Comparison of ENCODE assay signal across 29 cellular contexts in the genomic region with DNA sequence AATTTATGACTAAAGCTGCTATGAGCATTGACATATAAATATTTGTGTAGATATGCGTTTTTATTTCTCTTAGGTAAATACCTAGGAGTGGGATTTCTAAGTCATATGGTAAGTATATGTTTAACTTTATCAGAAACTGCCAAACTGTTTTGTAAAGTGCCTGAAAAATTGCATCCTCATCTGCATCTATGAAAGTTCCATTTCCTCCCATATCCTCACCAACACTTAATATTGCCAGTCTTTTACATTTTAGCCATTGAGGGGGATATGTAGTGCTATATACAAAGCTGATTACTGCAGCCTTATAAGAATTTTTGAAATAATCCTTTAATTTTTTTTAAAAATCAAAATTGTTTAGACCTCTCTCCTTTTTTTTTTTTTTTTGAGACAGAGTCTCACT.
"Had no signal": no experiment of that assay in that cellular context is flagged by ENCODE, and none has a peak within 500 bp of the region (broad histone marks: within the 10 kb centered on the region; RNA-seq: fewer than 3 reads in every experiment).

No MANE protein-coding gene starts in this region.

- H3K4me3 ChIP-seq: neural progenitor cell, ovary, psoas muscle, skin epidermis, smooth muscle cell, spleen, suprapubic skin, testis, tibial nerve, upper lobe of left lung, vagina had no signal

- H3K9me3 ChIP-seq: ovary, suprapubic skin, testis, upper lobe of left lung, vagina had no signal

- H3K36me3 ChIP-seq: neural progenitor cell, ovary, spleen, suprapubic skin, tibial nerve, upper lobe of left lung, vagina had no signal

- H3K4me2 ChIP-seq: neural progenitor cell, smooth muscle cell had no signal

- FAIRE-seq: urothelium cell line had no signal

- H3K27me3 ChIP-seq: neural progenitor cell, ovary, spleen, suprapubic skin, testis, tibial nerve, upper lobe of left lung, vagina had no signal

- H3K79me2 ChIP-seq: parathyroid adenoma had no signal

- H3K9ac ChIP-seq: neural progenitor cell, parathyroid adenoma had no signal

- H3K27ac ChIP-seq: neural progenitor cell, ovary, parathyroid adenoma, psoas muscle, skin epidermis, suprapubic skin, testis, upper lobe of left lung, vagina had no signal

- ATAC-seq: natural killer cell; psoas muscle; right cardiac atrium; sciatic nerve; stimulated activated memory B cell treated with anti-CD40 and anti-IgM and Interleukin-4, amounts not matched to agents 10 μg/mL and 1 μg/mL and 100 μg/mL, for 72 hours; stimulated activated naive CD8-positive, alpha-beta T cell treated with anti-CD3 and anti-CD28 coated beads, Interleukin-15, amount 100 ng/mL, for 72 hours; stimulated activated naive CD8-positive, alpha-beta T cell treated with anti-CD3 and anti-CD28 coated beads, Interleukin-15, Interleukin-2, amounts not matched to agents 100 U/mL and 50 U/mL, for 24 hours had no signal

- H3K4me1 ChIP-seq: neural progenitor cell, parathyroid adenoma, psoas muscle, suprapubic skin had no signal

- H2AFZ ChIP-seq: neural progenitor cell, parathyroid adenoma had no signal

- DNase-seq: natural killer cell; occipital lobe; ovary; posterior cingulate gyrus; psoas muscle; right cardiac atrium; spleen; stimulated activated CD4-positive, alpha-beta T cell treated with anti-CD3 and anti-CD28 coated beads, Interleukin-12 subunit alpha, Interleukin-12 subunit beta, amount 100 ng/mL, for 4 hours; stimulated activated CD4-positive, alpha-beta T cell treated with anti-CD3 and anti-CD28 coated beads, Interleukin-1b, Interleukin-23, amount 100 ng/mL, for 48 hours; stimulated activated CD4-positive, alpha-beta T cell treated with anti-CD3 and anti-CD28 coated beads, Interleukin-4, amount 100 ng/mL, for 1 hour; stimulated activated CD4-positive, alpha-beta T cell treated with anti-CD3 and anti-CD28 coated beads, Interleukin-4, amount 100 ng/mL, for 4 hours; stimulated activated CD8-positive, alpha-beta memory T cell treated with anti-CD3 and anti-CD28 coated beads, Interleukin-4, amount 100 ng/mL, for 48 hours; stimulated activated naive CD4-positive, alpha-beta T cell; stimulated activated naive CD8-positive, alpha-beta T cell treated with anti-CD3 and anti-CD28 coated beads, Interleukin-15, amount 100 ng/mL, for 72 hours; stimulated activated naive CD8-positive, alpha-beta T cell treated with anti-CD3 and anti-CD28 coated beads, Interleukin-15, Interleukin-2, amounts not matched to agents 100 U/mL and 50 U/mL, for 24 hours; substantia nigra; testis; trophoblast cell; upper lobe of left lung had no signal
